13 cellular contexts compared by ENCODE assay signal in the genomic region with DNA sequence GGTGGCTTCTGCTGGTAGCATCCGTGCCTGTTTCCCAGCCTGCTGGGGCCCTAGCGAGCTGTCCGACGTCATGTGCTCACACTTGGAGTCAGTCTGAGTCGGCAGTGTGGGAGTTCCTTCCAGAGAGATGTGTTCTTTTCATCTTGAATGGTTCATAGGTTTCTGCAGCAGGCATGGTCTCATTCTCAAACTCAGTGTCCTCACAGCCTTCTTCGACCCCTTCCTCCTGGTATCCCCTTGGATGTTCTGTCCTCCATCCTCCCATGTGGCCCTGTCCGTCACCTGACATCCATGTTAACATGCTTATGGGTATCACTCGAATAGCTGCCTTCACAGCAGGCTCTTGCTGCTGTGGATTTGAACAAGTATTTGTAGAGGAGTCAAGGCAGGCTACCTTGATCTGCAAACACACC. TPM values are rescaled to one million over a fixed set of nuclear protein-coding genes. Genes with fewer than 3 reads are reported as not detected.
DNase-seq lines count a peak whose midpoint lies in the region; ATAC-seq and TF ChIP-seq lines count a peak whose summit lies in the region.
"Had no signal": no experiment of that assay in that cellular context is flagged by ENCODE, and none has a peak within 500 bp of the region (broad histone marks: within the 10 kb centered on the region; RNA-seq: fewer than 3 reads in every experiment).

No MANE protein-coding gene starts in this region.

- H3K4me1 ChIP-seq in body of pancreas = peaks cover 47% of the 10 kb centered on the region
- H3K4me1 ChIP-seq in muscle layer of colon (ENCODE audit: insufficient read depth, low read length) = peaks cover 80% of the 10 kb centered on the region
- peaks cover 10 to 81% (median 68%) of the 10 kb centered on the region in 4 donors for H3K4me1 ChIP-seq in tibial artery

- CTCF ChIA-PET in activated naive CD4-positive, alpha-beta T cell treated with anti-CD3 and anti-CD28 coated beads for 36 hours (lab: Charles Lee) = interaction anchor here (0.7 to 3.7 kb wide), 2 partner anchors 9 to 421 kb away, joined by 5 to 12 read pairs; no protein-coding TSS in a partner anchor
- CTCF ChIA-PET in activated naive CD4-positive, alpha-beta T cell treated with anti-CD3 and anti-CD28 coated beads, Interleukin-2, amount 10 ng/mL, durations not matched to agents 7 days and 5 days (lab: Charles Lee) = no interaction called here

- H3K9me3 Mint-ChIP-seq in activated naive CD4-positive, alpha-beta T cell treated with anti-CD3 and anti-CD28 coated beads for 36 hours = no peaks in the 10 kb centered on the region
- no peaks in the 10 kb centered on the region for H3K9me3 Mint-ChIP-seq in activated naive CD4-positive, alpha-beta T cell treated with anti-CD3 and anti-CD28 coated beads, Interleukin-2, amount 10 ng/mL, durations not matched to agents 7 days and 5 days
- H3K9me3 Mint-ChIP-seq: immature natural killer cell had no signal

- H3K27me3 ChIP-seq in body of pancreas = no peaks in the 10 kb centered on the region
- no peaks in the 10 kb centered on the region for H3K27me3 ChIP-seq in muscle layer of colon (ENCODE audit: control insufficient read depth in 1 of 2, insufficient read depth in 2 of 2, low read length in 2 of 2)
- no peaks in the 10 kb centered on the region for H3K27me3 ChIP-seq in tibial artery

- H3K4me3 Mint-ChIP-seq in activated naive CD4-positive, alpha-beta T cell treated with anti-CD3 and anti-CD28 coated beads for 36 hours = no peak overlapping the region
- no peak overlapping the region for H3K4me3 Mint-ChIP-seq in activated naive CD4-positive, alpha-beta T cell treated with anti-CD3 and anti-CD28 coated beads, Interleukin-2, amount 10 ng/mL, durations not matched to agents 7 days and 5 days
- H3K4me3 Mint-ChIP-seq: immature natural killer cell had no signal

- peak overlapping the region; percentile 57 for H3K27ac Mint-ChIP-seq in activated naive CD4-positive, alpha-beta T cell treated with anti-CD3 and anti-CD28 coated beads for 36 hours
- H3K27ac Mint-ChIP-seq in activated naive CD4-positive, alpha-beta T cell treated with anti-CD3 and anti-CD28 coated beads, Interleukin-2, amount 10 ng/mL, durations not matched to agents 7 days and 5 days = no peak overlapping the region
- H3K27ac Mint-ChIP-seq: immature natural killer cell had no signal

- peaks cover 83% of the 10 kb centered on the region for H3K4me1 Mint-ChIP-seq in activated naive CD4-positive, alpha-beta T cell treated with anti-CD3 and anti-CD28 coated beads for 36 hours (ENCODE audit: low read depth)
- peaks cover 85% of the 10 kb centered on the region for H3K4me1 Mint-ChIP-seq in activated naive CD4-positive, alpha-beta T cell treated with anti-CD3 and anti-CD28 coated beads, Interleukin-2, amount 10 ng/mL, durations not matched to agents 7 days and 5 days
- H3K4me1 Mint-ChIP-seq: immature natural killer cell had no signal

- peak overlapping the region; percentile 18 for H3K9ac ChIP-seq in muscle layer of colon (ENCODE audit: low read length)

- H3K27me3 Mint-ChIP-seq in activated naive CD4-positive, alpha-beta T cell treated with anti-CD3 and anti-CD28 coated beads for 36 hours (ENCODE audit: low read depth) = no peaks in the 10 kb centered on the region
- H3K27me3 Mint-ChIP-seq in activated naive CD4-positive, alpha-beta T cell treated with anti-CD3 and anti-CD28 coated beads, Interleukin-2, amount 10 ng/mL, durations not matched to agents 7 days and 5 days = peaks cover 4% of the 10 kb centered on the region

- TF ChIP-seq POLR2A in body of pancreas (IDR thresholded peaks at IDR 0.05) = no peak

- H3K27ac ChIP-seq in body of pancreas (peak overlapping the region in 3 of 4 donors; percentile 34 to 70 (median 53)), muscle layer of colon (ENCODE audit: low read depth, low read length) (peak overlapping the region; percentile 84), tibial artery (peak overlapping the region; percentile 21 to 79)
- H3K27ac ChIP-seq: epithelial cell of prostate, neutrophil had no signal

- ATAC-seq in body of pancreas = no peak
- ATAC-seq in GM19455 (IDR thresholded peaks at IDR 0.05; ENCODE audit: unreplicated experiment) = no peak
- ATAC-seq in HG03175 (IDR thresholded peaks at IDR 0.05; ENCODE audit: unreplicated experiment) = no peak
- ATAC-seq: PC-3 had no signal

- no peaks in the 10 kb centered on the region for H3K36me3 ChIP-seq in body of pancreas (replicated peaks in 1 of 2; ENCODE audit: insufficient read depth in 1 of 2, low read depth in 2 of 2)
- H3K36me3 ChIP-seq in muscle layer of colon (ENCODE audit: insufficient read depth, low read length) = no peaks in the 10 kb centered on the region
- no peaks in the 10 kb centered on the region for H3K36me3 ChIP-seq in tibial artery
- H3K36me3 ChIP-seq: neutrophil had no signal

- intact Hi-C loops in activated naive CD4-positive, alpha-beta T cell treated with anti-CD3 and anti-CD28 coated beads for 36 hours (cut with micrococcal nuclease) = loop anchor here (5.0 kb wide), 2 partner anchors 322 to 458 kb away; partner anchors contain the start of genes FAM210A, RNMT and SEH1L
- intact Hi-C loops in body of pancreas (cut with DNase I) = no loop called here
- intact Hi-C loops in tibial artery (cut with DNase I; ENCODE audit: low total_unique reads) = no loop called here

- H3K36me3 Mint-ChIP-seq in activated naive CD4-positive, alpha-beta T cell treated with anti-CD3 and anti-CD28 coated beads for 36 hours (ENCODE audit: low read depth) = no peaks in the 10 kb centered on the region
- peaks cover 9% of the 10 kb centered on the region for H3K36me3 Mint-ChIP-seq in activated naive CD4-positive, alpha-beta T cell treated with anti-CD3 and anti-CD28 coated beads, Interleukin-2, amount 10 ng/mL, durations not matched to agents 7 days and 5 days
- H3K36me3 Mint-ChIP-seq: immature natural killer cell had no signal

- TF ChIP-seq CTCF in body of pancreas (IDR thresholded peaks at IDR 0.05) (no peak), tibial artery (IDR thresholded peaks at IDR 0.05) (no peak)

- peak; percentile 76 for DNase-seq in activated naive CD4-positive, alpha-beta T cell treated with anti-CD3 and anti-CD28 coated beads for 36 hours
- no peak for DNase-seq in activated naive CD4-positive, alpha-beta T cell treated with anti-CD3 and anti-CD28 coated beads, Interleukin-2, amount 10 ng/mL, durations not matched to agents 7 days and 5 days
- DNase-seq in body of pancreas = peak in 1 of 4 donors; percentile 43
- peak in 1 of 2 donors; percentile 46 for DNase-seq in tibial artery
- no peak for DNase-seq in H4 (ENCODE audit: low spot score)
- DNase-seq: GDM1, immature natural killer cell, PC-3 had no signal

- no peaks in the 10 kb centered on the region for H3K9me3 ChIP-seq in body of pancreas
- H3K9me3 ChIP-seq in muscle layer of colon (ENCODE audit: low read length) = no peaks in the 10 kb centered on the region
- no peaks in the 10 kb centered on the region for H3K9me3 ChIP-seq in tibial artery
- H3K9me3 ChIP-seq: neutrophil had no signal

- WGBS in body of pancreas, 2 donors = 68 to 74% methylated on average over 8 of the region's 8 CpGs

- H3K4me3 ChIP-seq in body of pancreas (no peak overlapping the region), muscle layer of colon (ENCODE audit: low read depth in 1 of 2, low read length in 2 of 2) (peak overlapping the region in 1 of 2 donors; percentile 33), tibial artery (no peak overlapping the region)

RNA-seq across cellular contexts. Expression of gene LDLRAD4, which starts 51.0 kb away (rescaled TPM):
- 10 to 100 TPM; 19.4 to 21.3 TPM for total RNA-seq in activated naive CD4-positive, alpha-beta T cell treated with anti-CD3 and anti-CD28 coated beads for 36 hours
- 10 to 100 TPM in 1 of 2 donors, 1 to 10 TPM in 1; 8.6 to 35.9 TPM for total RNA-seq in body of pancreas
- 5.5 and 6.9 TPM in 2 replicates for total RNA-seq in H4 (2014; rRNA removed; shearing (Covaris generic))
- total RNA-seq: PC-3 had no signal
